In genomic region chr2:236642125-236642524, GRCh38 we compare ENCODE assay signal across 12 cellular contexts.
A peak's percentile ranks its signal among the peaks of the same experiment; 100 is the strongest.
DNase-seq lines count a peak whose midpoint lies in the region; ATAC-seq and TF ChIP-seq lines count a peak whose summit lies in the region.
"Had no signal": no experiment of that assay in that cellular context is flagged by ENCODE, and none has a peak within 500 bp of the region (broad histone marks: within the 10 kb centered on the region; RNA-seq: fewer than 3 reads in every experiment).

No MANE protein-coding gene starts in this region.

- H3K4me3 ChIP-seq in AG04450 (ENCODE audit: low read depth, low read length) (no peak overlapping the region), left ventricle myocardium inferior (no peak overlapping the region), sigmoid colon (no peak overlapping the region)

- WGBS in sigmoid colon, 2 donors = 78 to 79% methylated on average over 4 of the region's 4 CpGs

- no peaks in the 10 kb centered on the region for H3K27me3 Mint-ChIP-seq in chondrocyte (ENCODE audit: low read depth)
- peaks cover 25 to 89% of the 10 kb centered on the region in 2 donors for H3K27me3 Mint-ChIP-seq in effector memory CD8-positive, alpha-beta T cell
- H3K27me3 Mint-ChIP-seq in WTC11 (ENCODE audit: low read depth) = no peaks in the 10 kb centered on the region

- DNase-seq in AG04450 (ENCODE audit: low read depth, low spot score) (no peak), chondrocyte (ENCODE audit: low spot score) (no peak), left ventricle myocardium inferior (no peak), sigmoid colon (no peak), WTC11 (ENCODE audit: low spot score) (no peak)
- DNase-seq in effector memory CD8-positive, alpha-beta T cell = no peak
- DNase-seq: hippocampal formation, NCI-H510A treated with DMSO at 0.1 percent for 48 hours had no signal

- H3K36me3 ChIP-seq in left ventricle myocardium inferior (no peaks in the 10 kb centered on the region), sigmoid colon (no peaks in the 10 kb centered on the region)

- H3K9me3 Mint-ChIP-seq in chondrocyte (ENCODE audit: low read depth) = peaks cover 12% of the 10 kb centered on the region
- H3K9me3 Mint-ChIP-seq in effector memory CD8-positive, alpha-beta T cell = no peaks in the 10 kb centered on the region
- peaks cover 9% of the 10 kb centered on the region for H3K9me3 Mint-ChIP-seq in WTC11

- POLR2A ChIA-PET in AG04450 (lab: Yijun Ruan, JAX) (interaction anchor here (1.6 kb wide), 1 partner anchor 21 kb away, joined by 5 read pairs; no protein-coding TSS in a partner anchor), WTC11 (lab: Charles Lee) (no interaction called here)

- no peaks in the 10 kb centered on the region for H3K27me3 ChIP-seq in AG04450 (ENCODE audit: control insufficient read depth, insufficient read depth, low read length)
- H3K27me3 ChIP-seq in left ventricle myocardium inferior (ENCODE audit: low read depth) = no peaks in the 10 kb centered on the region
- H3K27me3 ChIP-seq in sigmoid colon = no peaks in the 10 kb centered on the region

- H3K4me1 Mint-ChIP-seq in chondrocyte (ENCODE audit: low read depth) = peaks cover 41% of the 10 kb centered on the region
- peaks cover 0 to 2% of the 10 kb centered on the region in 2 donors for H3K4me1 Mint-ChIP-seq in effector memory CD8-positive, alpha-beta T cell (ENCODE audit: low read depth in 2 of 2)
- H3K4me1 Mint-ChIP-seq in WTC11 = peaks cover 15% of the 10 kb centered on the region
- H3K4me1 Mint-ChIP-seq: memory B cell had no signal

- H3K36me3 Mint-ChIP-seq in chondrocyte (ENCODE audit: low read depth) = no peaks in the 10 kb centered on the region
- no peaks in the 10 kb centered on the region for H3K36me3 Mint-ChIP-seq in effector memory CD8-positive, alpha-beta T cell (ENCODE audit: insufficient read depth)
- no peaks in the 10 kb centered on the region for H3K36me3 Mint-ChIP-seq in WTC11
- H3K36me3 Mint-ChIP-seq: memory B cell had no signal

- H3K27ac Mint-ChIP-seq in chondrocyte (ENCODE audit: unreplicated experiment) (peak overlapping the region; percentile 96), WTC11 (no peak overlapping the region)
- no peak overlapping the region for H3K27ac Mint-ChIP-seq in effector memory CD8-positive, alpha-beta T cell
- H3K27ac Mint-ChIP-seq: activated naive CD8-positive, alpha-beta T cell; memory B cell had no signal

- H3K9me3 ChIP-seq in AG04450 (ENCODE audit: control insufficient read depth, insufficient read depth, low read length) (peaks cover 18% of the 10 kb centered on the region), left ventricle myocardium inferior (replicated peaks) (peaks cover 34% of the 10 kb centered on the region), sigmoid colon (no peaks in the 10 kb centered on the region)

- no peak overlapping the region for H3K4me3 Mint-ChIP-seq in chondrocyte (ENCODE audit: unreplicated experiment)
- no peak overlapping the region for H3K4me3 Mint-ChIP-seq in effector memory CD8-positive, alpha-beta T cell
- H3K4me3 Mint-ChIP-seq in WTC11 = no peak overlapping the region
- H3K4me3 Mint-ChIP-seq: activated naive CD8-positive, alpha-beta T cell; memory B cell had no signal

- TF ChIP-seq CTCF in AG04450 (IDR thresholded peaks at IDR 0.05; ENCODE audit: low read depth, low read length) (no peak), chondrocyte (IDR thresholded peaks at IDR 0.05) (no peak), left ventricle myocardium inferior (IDR thresholded peaks at IDR 0.05; ENCODE audit: borderline replicate concordance) (no peak), sigmoid colon (IDR thresholded peaks at IDR 0.05) (no peak), WTC11 (IDR thresholded peaks at IDR 0.05) (no peak)

- no peak for TF ChIP-seq POLR2A in sigmoid colon (IDR thresholded peaks at IDR 0.05)

- H3K27ac ChIP-seq in AG04450 (ENCODE audit: low read depth, low read length) (peak overlapping the region; percentile 31), left ventricle myocardium inferior (replicated peaks) (peak overlapping the region; percentile 82), sigmoid colon (peak overlapping the region; percentile 77 to 91 (median 81))

- ATAC-seq in HG03045 (IDR thresholded peaks at IDR 0.05; ENCODE audit: unreplicated experiment) (no peak), WTC11 (no peak), GM21360 (IDR thresholded peaks at IDR 0.05; ENCODE audit: unreplicated experiment) (no peak)
- ATAC-seq in effector memory CD8-positive, alpha-beta T cell (replicated peaks) = no peak

- H3K4me1 ChIP-seq in left ventricle myocardium inferior (peaks cover 22% of the 10 kb centered on the region), sigmoid colon (peaks cover 0 to 28% (median 21%) of the 10 kb centered on the region in 4 donors)

- TF ChIP-seq EP300 in sigmoid colon (IDR thresholded peaks at IDR 0.05) = no peak

- intact Hi-C loops in left ventricle myocardium inferior (cut with micrococcal nuclease) = no loop called here
- intact Hi-C loops in sigmoid colon (cut with DNase I) = loop anchor here (2.0 to 5.0 kb wide), 4 partner anchors 17 to 135 kb away; partner anchors contain the start of gene ACKR3

- CTCF ChIA-PET in AG04450 (lab: Charles Lee) (no interaction called here), WTC11 (lab: Charles Lee) (interaction anchor here (1.1 kb wide), 1 partner anchor 80 kb away, joined by 4 read pairs; no protein-coding TSS in a partner anchor)

TF ChIP-seq in WTC11, 78 proteins besides CTCF, POLR2A, EP300 and RAD21:
- no peak for TF ChIP-seq SMAD3 (CRISPR knock-in tag; IDR thresholded peaks at IDR 0.05; ENCODE audit: borderline replicate concordance)
- TF ChIP-seq ZNF219 (CRISPR knock-in tag; IDR thresholded peaks at IDR 0.05; ENCODE audit: borderline replicate concordance) = no peak
- TF ChIP-seq MYBL2 (CRISPR knock-in tag; IDR thresholded peaks at IDR 0.05) = no peak
- TF ChIP-seq ZNF121 (CRISPR knock-in tag; IDR thresholded peaks at IDR 0.05) = no peak
- TF ChIP-seq NFATC4 (CRISPR knock-in tag; IDR thresholded peaks at IDR 0.05) = no peak
- no peak for TF ChIP-seq HMGXB4 (CRISPR knock-in tag; IDR thresholded peaks at IDR 0.05)

Comparison
In these comparisons a context has a peak if more than half of its experiments do, and no peak if none do; other contexts are left out.
1. H3K27ac ChIP-seq: peak in every context shown above with its lines; median percentile 82 in left ventricle myocardium inferior; 81 in sigmoid colon; 31 in AG04450.